ENCODE assay signal across 29 cellular contexts in genomic region chr5:170329524-170329923, GRCh38. TPM values are rescaled to one million over a fixed set of nuclear protein-coding genes. Genes with fewer than 3 reads are reported as not detected.
"Had no signal": no experiment of that assay in that cellular context is flagged by ENCODE, and none has a peak within 500 bp of the region (broad histone marks: within the 10 kb centered on the region; RNA-seq: fewer than 3 reads in every experiment).

No MANE protein-coding gene starts in this region.

- H3K9ac ChIP-seq: neural progenitor cell had no signal

- ATAC-seq: activated T-cell treated with anti-CD3 and anti-CD28 coated beads, Interleukin-2, amount 50 U/mL, for 4 hours; gastrocnemius medialis; left lung; naive thymus-derived CD8-positive, alpha-beta T cell; sciatic nerve; stimulated activated naive B cell treated with anti-CD40 and anti-IgM and Interleukin-4, amounts not matched to agents 10 μg/mL and 1 μg/mL and 100 μg/mL, for 72 hours had no signal

- H3K27me3 Mint-ChIP-seq: activated naive CD8-positive, alpha-beta T cell treated with anti-CD3 and anti-CD28 coated beads for 36 hours; naive thymus-derived CD8-positive, alpha-beta T cell; stimulated activated naive B cell treated with anti-CD40 and anti-IgM and Interleukin-4, amounts not matched to agents 10 μg/mL and 1 μg/mL and 100 μg/mL, for 72 hours had no signal

- H3K4me3 ChIP-seq: colonic mucosa, esophagus squamous epithelium, gastrocnemius medialis, left lung, lung, neural progenitor cell, testis had no signal

- H3K4me1 ChIP-seq: colonic mucosa had no signal

- H3K9me3 ChIP-seq: colonic mucosa, esophagus squamous epithelium, gastrocnemius medialis, left lung, testis had no signal

- H3K27ac Mint-ChIP-seq: activated naive CD8-positive, alpha-beta T cell treated with anti-CD3 and anti-CD28 coated beads for 36 hours; endodermal cell; naive thymus-derived CD8-positive, alpha-beta T cell; neural progenitor cell; stimulated activated naive B cell treated with anti-CD40 and anti-IgM and Interleukin-4, amounts not matched to agents 10 μg/mL and 1 μg/mL and 100 μg/mL, for 72 hours; type B pancreatic cell had no signal

- H3K36me3 ChIP-seq: colonic mucosa, esophagus squamous epithelium, gastrocnemius medialis, left lung, neural progenitor cell, WERI-Rb-1 had no signal

- H3K9me3 Mint-ChIP-seq: activated naive CD8-positive, alpha-beta T cell treated with anti-CD3 and anti-CD28 coated beads for 36 hours; activated T-cell treated with anti-CD3 and anti-CD28 coated beads, Interleukin-2, amount 50 U/mL, for 4 hours; endodermal cell; type B pancreatic cell had no signal

- H3K4me2 ChIP-seq: neural progenitor cell had no signal

- H2AFZ ChIP-seq: neural progenitor cell had no signal

- H3K27ac ChIP-seq: neural progenitor cell, testis, WERI-Rb-1 had no signal

- H3K4me3 Mint-ChIP-seq: activated naive CD8-positive, alpha-beta T cell treated with anti-CD3 and anti-CD28 coated beads for 36 hours; activated T-cell treated with anti-CD3 and anti-CD28 coated beads, Interleukin-2, amount 50 U/mL, for 4 hours; endodermal cell; naive thymus-derived CD8-positive, alpha-beta T cell; neural progenitor cell; stimulated activated naive B cell treated with anti-CD40 and anti-IgM and Interleukin-4, amounts not matched to agents 10 μg/mL and 1 μg/mL and 100 μg/mL, for 72 hours; type B pancreatic cell had no signal

- DNase-seq: activated CD4-positive, alpha-beta T cell treated with anti-CD3 and anti-CD28 coated beads, Interleukin-2, amount 50 U/mL, for 1 hour; activated CD4-positive, CD25-positive, alpha-beta regulatory T cell treated with anti-CD3 and anti-CD28 coated beads, Interleukin-2, amount 50 U/mL, for 72 hours; activated naive CD4-positive, alpha-beta T cell treated with Interleukin-2 at 50 U/mL for 16 hours; activated naive CD8-positive, alpha-beta T cell treated with anti-CD3 and anti-CD28 coated beads for 36 hours; activated T-cell treated with anti-CD3 and anti-CD28 coated beads, Interleukin-2, amount 50 U/mL, for 4 hours; amygdala; colonic mucosa; endodermal cell; esophagus squamous epithelium; gastrocnemius medialis; hippocampal formation; kidney glomerular epithelial cell; left lung; naive thymus-derived CD8-positive, alpha-beta T cell; small intestine; stimulated activated CD4-positive, alpha-beta T cell treated with anti-CD3 and anti-CD28 coated beads, Interleukin-15, amount 100 ng/mL, for 24 hours; stimulated activated CD4-positive, alpha-beta T cell treated with anti-CD3 and anti-CD28 coated beads, Interleukin-2, amount 100 ng/mL, for 48 hours; stimulated activated CD8-positive, alpha-beta memory T cell treated with anti-CD3 and anti-CD28 coated beads, Interleukin-4, amount 100 ng/mL, for 48 hours; stimulated activated naive B cell treated with anti-CD40 and anti-IgM and Interleukin-4, amounts not matched to agents 10 μg/mL and 1 μg/mL and 100 μg/mL, for 72 hours; testis; WERI-Rb-1 had no signal

- FAIRE-seq: bronchial epithelial cell, small intestine, TTC549 had no signal

- H3K36me3 Mint-ChIP-seq: activated naive CD8-positive, alpha-beta T cell treated with anti-CD3 and anti-CD28 coated beads for 36 hours; naive thymus-derived CD8-positive, alpha-beta T cell; neural progenitor cell; stimulated activated naive B cell treated with anti-CD40 and anti-IgM and Interleukin-4, amounts not matched to agents 10 μg/mL and 1 μg/mL and 100 μg/mL, for 72 hours; type B pancreatic cell had no signal

- H3K27me3 ChIP-seq: colonic mucosa, esophagus squamous epithelium, gastrocnemius medialis, left lung, neural progenitor cell, testis had no signal

RNA-seq across cellular contexts. Expression of gene LCP2, which starts 31.9 kb away (rescaled TPM):
- total RNA-seq: bronchial epithelial cell, osteoblast, renal cortical epithelial cell had no signal

RNA-seq across cellular contexts. Expression of gene KCNMB1, which starts 59.6 kb away (rescaled TPM):
- total RNA-seq: activated naive CD8-positive, alpha-beta T cell treated with anti-CD3 and anti-CD28 coated beads for 36 hours; bronchial epithelial cell; naive thymus-derived CD8-positive, alpha-beta T cell; renal cortical epithelial cell had no signal
